Comparison of ENCODE assay signal across 1 cellular context in the genomic region with DNA sequence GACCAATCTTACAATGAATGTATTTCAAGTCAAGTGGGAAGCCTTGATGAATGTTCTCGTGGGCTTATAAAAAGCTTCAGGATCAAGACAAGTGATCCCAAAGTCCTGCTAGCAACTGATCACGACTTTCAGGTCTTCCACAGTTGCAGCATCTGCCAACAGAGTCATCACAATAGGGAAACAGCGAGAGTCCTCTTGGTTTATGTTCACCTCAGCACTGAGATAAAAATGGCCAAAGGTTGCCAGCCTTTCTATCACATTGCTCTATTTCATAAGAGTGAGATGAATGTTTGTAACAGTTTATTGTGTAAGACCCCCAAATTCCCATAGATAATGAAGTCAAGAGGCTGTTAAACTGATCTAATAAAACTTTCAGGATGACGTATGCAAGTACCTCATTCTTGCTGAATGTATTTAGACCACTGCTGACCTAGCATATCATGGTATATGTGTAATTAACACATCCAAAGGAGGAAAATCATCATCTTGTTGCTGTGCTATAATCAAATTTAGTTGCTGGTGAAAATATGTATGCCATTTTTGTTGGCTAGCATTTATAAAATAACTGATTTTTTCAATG.
TF ChIP-seq lines count a peak whose summit lies in the region.

No MANE protein-coding gene starts in this region.

TF ChIP-seq in HEK293, 187 proteins besides CTCF, POLR2A, EP300 and RAD21 (continued from another document):
- TF ChIP-seq, protein P1, sequence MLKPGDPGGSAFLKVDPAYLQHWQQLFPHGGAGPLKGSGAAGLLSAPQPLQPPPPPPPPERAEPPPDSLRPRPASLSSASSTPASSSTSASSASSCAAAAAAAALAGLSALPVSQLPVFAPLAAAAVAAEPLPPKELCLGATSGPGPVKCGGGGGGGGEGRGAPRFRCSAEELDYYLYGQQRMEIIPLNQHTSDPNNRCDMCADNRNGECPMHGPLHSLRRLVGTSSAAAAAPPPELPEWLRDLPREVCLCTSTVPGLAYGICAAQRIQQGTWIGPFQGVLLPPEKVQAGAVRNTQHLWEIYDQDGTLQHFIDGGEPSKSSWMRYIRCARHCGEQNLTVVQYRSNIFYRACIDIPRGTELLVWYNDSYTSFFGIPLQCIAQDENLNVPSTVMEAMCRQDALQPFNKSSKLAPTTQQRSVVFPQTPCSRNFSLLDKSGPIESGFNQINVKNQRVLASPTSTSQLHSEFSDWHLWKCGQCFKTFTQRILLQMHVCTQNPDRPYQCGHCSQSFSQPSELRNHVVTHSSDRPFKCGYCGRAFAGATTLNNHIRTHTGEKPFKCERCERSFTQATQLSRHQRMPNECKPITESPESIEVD (tag by site-specific recombination; IDR thresholded peaks at IDR 0.05): peak; percentile 67
- TF ChIP-seq ZNF677 (tag by site-specific recombination; IDR thresholded peaks at IDR 0.05): no peak
- TF ChIP-seq RBAK (tag by site-specific recombination; IDR thresholded peaks at IDR 0.05): no peak
- no peak; the same call in 1 of the 2 replicates for TF ChIP-seq ZNF335 (tag by site-specific recombination; conservative IDR thresholded peaks at IDR 0.05)
- no peak for TF ChIP-seq ZNF350 (tag by site-specific recombination; IDR thresholded peaks at IDR 0.05)
- no peak for TF ChIP-seq ZNF214 (tag by site-specific recombination; IDR thresholded peaks at IDR 0.05; ENCODE audit: borderline replicate concordance)
- TF ChIP-seq, protein P2, sequence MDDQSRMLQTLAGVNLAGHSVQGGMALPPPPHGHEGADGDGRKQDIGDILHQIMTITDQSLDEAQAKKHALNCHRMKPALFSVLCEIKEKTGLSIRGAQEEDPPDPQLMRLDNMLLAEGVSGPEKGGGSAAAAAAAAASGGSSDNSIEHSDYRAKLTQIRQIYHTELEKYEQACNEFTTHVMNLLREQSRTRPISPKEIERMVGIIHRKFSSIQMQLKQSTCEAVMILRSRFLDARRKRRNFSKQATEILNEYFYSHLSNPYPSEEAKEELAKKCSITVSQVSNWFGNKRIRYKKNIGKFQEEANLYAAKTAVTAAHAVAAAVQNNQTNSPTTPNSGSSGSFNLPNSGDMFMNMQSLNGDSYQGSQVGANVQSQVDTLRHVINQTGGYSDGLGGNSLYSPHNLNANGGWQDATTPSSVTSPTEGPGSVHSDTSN (CRISPR knock-in tag; IDR thresholded peaks at IDR 0.05): no peak
- TF ChIP-seq ZNF202 (tag by site-specific recombination; IDR thresholded peaks at IDR 0.05; ENCODE audit: borderline replicate concordance): no peak
- TF ChIP-seq OVOL3 (tag by site-specific recombination; IDR thresholded peaks at IDR 0.05): no peak
- no peak for TF ChIP-seq ZFHX2 (tag by site-specific recombination; conservative IDR thresholded peaks at IDR 0.05)
- TF ChIP-seq, protein P3, sequence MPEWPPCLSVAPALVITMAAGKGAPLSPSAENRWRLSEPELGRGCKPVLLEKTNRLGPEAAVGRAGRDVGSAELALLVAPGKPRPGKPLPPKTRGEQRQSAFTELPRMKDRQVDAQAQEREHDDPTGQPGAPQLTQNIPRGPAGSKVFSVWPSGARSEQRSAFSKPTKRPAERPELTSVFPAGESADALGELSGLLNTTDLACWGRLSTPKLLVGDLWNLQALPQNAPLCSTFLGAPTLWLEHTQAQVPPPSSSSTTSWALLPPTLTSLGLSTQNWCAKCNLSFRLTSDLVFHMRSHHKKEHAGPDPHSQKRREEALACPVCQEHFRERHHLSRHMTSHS (tag by site-specific recombination; IDR thresholded peaks at IDR 0.05): no peak
- no peak for TF ChIP-seq ZNF600 (tag by site-specific recombination; IDR thresholded peaks at IDR 0.05)
- no peak for TF ChIP-seq ZNF48 (tag by site-specific recombination; IDR thresholded peaks at IDR 0.05)
- TF ChIP-seq KLF16 (tag by site-specific recombination; IDR thresholded peaks at IDR 0.05): 0 out of 2 replicates have a peak, but pooled peaks have one; percentile 33
- TF ChIP-seq ZNF366 (tag by site-specific recombination; conservative IDR thresholded peaks at IDR 0.05): 0 out of 2 replicates have a peak, but pooled peaks have one; percentile 31
- no peak for TF ChIP-seq ZNF354C (tag by site-specific recombination; IDR thresholded peaks at IDR 0.05; ENCODE audit: borderline replicate concordance, low read depth)
